13 cellular contexts compared by ENCODE assay signal in genomic region chr2:219661197-219661954, GRCh38. TPM values are rescaled to one million over a fixed set of nuclear protein-coding genes. Genes with fewer than 3 reads are reported as not detected.
DNase-seq lines count a peak whose midpoint lies in the region; ATAC-seq, FAIRE-seq and TF ChIP-seq lines count a peak whose summit lies in the region.
"Had no signal": no experiment of that assay in that cellular context is flagged by ENCODE, and none has a peak within 500 bp of the region (broad histone marks: within the 10 kb centered on the region; RNA-seq: fewer than 3 reads in every experiment).

No MANE protein-coding gene starts in this region.

- no peaks in the 10 kb centered on the region for H3K36me3 ChIP-seq in bronchial epithelial cell (ENCODE audit: control insufficient read depth, insufficient read depth, low read length)
- H3K36me3 ChIP-seq in SJCRH30 = no peaks in the 10 kb centered on the region

- no peaks in the 10 kb centered on the region for H3K27me3 ChIP-seq in bronchial epithelial cell (ENCODE audit: control insufficient read depth, insufficient read depth, low read length)
- H3K27me3 ChIP-seq in SJCRH30 = no peaks in the 10 kb centered on the region

- ATAC-seq in GM19468 (IDR thresholded peaks at IDR 0.05; ENCODE audit: extremely low read depth, unreplicated experiment) = peak; percentile 90
- ATAC-seq in HG03095 (IDR thresholded peaks at IDR 0.05; ENCODE audit: unreplicated experiment) = peak; percentile 94
- ATAC-seq in naive thymus-derived CD8-positive, alpha-beta T cell = no peak

- peaks cover 0 to 23% (median 10%) of the 10 kb centered on the region in 9 donors for H3K9me3 Mint-ChIP-seq in naive thymus-derived CD8-positive, alpha-beta T cell
- H3K9me3 Mint-ChIP-seq: activated CD4-positive, alpha-beta T cell treated with anti-CD3 and anti-CD28 coated beads, Interleukin-2, amount 10 ng/mL, durations not matched to agents 24 days and 14 days had no signal

- H3K4me1 Mint-ChIP-seq in naive thymus-derived CD8-positive, alpha-beta T cell = no peaks in the 10 kb centered on the region
- H3K4me1 Mint-ChIP-seq: activated CD4-positive, alpha-beta T cell treated with anti-CD3 and anti-CD28 coated beads, Interleukin-2, amount 10 ng/mL, durations not matched to agents 24 days and 14 days; B cell; central memory CD8-positive, alpha-beta T cell; memory B cell had no signal

- TF ChIP-seq CTCF in bronchial epithelial cell (IDR thresholded peaks at IDR 0.05; ENCODE audit: insufficient read depth, low read length, severe bottlenecking) = no peak

- no peak overlapping the region for H3K27ac Mint-ChIP-seq in naive thymus-derived CD8-positive, alpha-beta T cell
- H3K27ac Mint-ChIP-seq: activated CD4-positive, alpha-beta T cell treated with anti-CD3 and anti-CD28 coated beads, Interleukin-2, amount 10 ng/mL, durations not matched to agents 24 days and 14 days; B cell; memory B cell had no signal

- POLR2A ChIA-PET in naive thymus-derived CD8-positive, alpha-beta T cell (lab: Charles Lee) = no interaction called here

- DNase-seq in EL (peak; percentile 31), bronchial epithelial cell (ENCODE audit: low read depth) (peak; percentile 87), inferior parietal cortex (ENCODE audit: extremely low spot score) (no peak), urothelium cell line (ENCODE audit: low spot score) (no peak), SJCRH30 (no peak)
- no peak for DNase-seq in naive thymus-derived CD8-positive, alpha-beta T cell
- DNase-seq: activated CD4-positive, alpha-beta T cell treated with anti-CD3 and anti-CD28 coated beads, Interleukin-2, amount 10 ng/mL, durations not matched to agents 24 days and 14 days; NCI-H748 treated with DMSO at 0.1 percent for 48 hours had no signal

- H3K27ac ChIP-seq in SJCRH30 = no peak overlapping the region

- H3K9me3 ChIP-seq in SJCRH30 (replicated peaks) = peaks cover 8% of the 10 kb centered on the region

- FAIRE-seq in bronchial epithelial cell (lab: Jason Lieb, UNC) = no peak
- no peak for FAIRE-seq in urothelium cell line (lab: Jason Lieb, UNC)

- H3K4me3 Mint-ChIP-seq in naive thymus-derived CD8-positive, alpha-beta T cell = no peak overlapping the region
- H3K4me3 Mint-ChIP-seq: activated CD4-positive, alpha-beta T cell treated with anti-CD3 and anti-CD28 coated beads, Interleukin-2, amount 10 ng/mL, durations not matched to agents 24 days and 14 days; B cell; central memory CD8-positive, alpha-beta T cell; memory B cell had no signal

- no peak overlapping the region for H3K4me3 ChIP-seq in bronchial epithelial cell (ENCODE audit: low read depth, low read length)
- no peak overlapping the region for H3K4me3 ChIP-seq in SJCRH30

- H3K27me3 Mint-ChIP-seq in naive thymus-derived CD8-positive, alpha-beta T cell = peaks cover 15 to 62% (median 24%) of the 10 kb centered on the region in 5 donors

- no peaks in the 10 kb centered on the region for H3K4me1 ChIP-seq in SJCRH30

- peaks cover 0 to 10% (median 0%) of the 10 kb centered on the region in 3 donors for H3K36me3 Mint-ChIP-seq in naive thymus-derived CD8-positive, alpha-beta T cell

RNA-seq across cellular contexts. Expression of gene SLC4A3, which starts 33.9 kb away (rescaled TPM):
- total RNA-seq in bronchial epithelial cell = 1.6 and 3.6 TPM in 2 replicates
- total RNA-seq in SJCRH30 (2014; rRNA removed; shearing (Covaris generic)) = 0.76 and 1.3 TPM in 2 replicates
- under 1 TPM; 0.19 to 0.36 TPM for total RNA-seq in naive thymus-derived CD8-positive, alpha-beta T cell
- polyA plus RNA-seq in naive thymus-derived CD8-positive, alpha-beta T cell = not detected
- total RNA-seq: B cell had no signal

Comparison
In these comparisons a context has a peak if more than half of its experiments do, and no peak if none do; other contexts are left out.
1. DNase-seq: peak in EL (single experiment) and bronchial epithelial cell (single experiment); none in inferior parietal cortex (single experiment), urothelium cell line (single experiment), SJCRH30 (0 of 2) and naive thymus-derived CD8-positive, alpha-beta T cell (0 of 10).
2. ATAC-seq: peak in GM19468 (single experiment) and HG03095 (single experiment); none in naive thymus-derived CD8-positive, alpha-beta T cell (0 of 2).